Comparison of ENCODE assay signal across 8 cellular contexts in genomic region chr11:69297225-69297925, GRCh38. TPM values are rescaled to one million over a fixed set of nuclear protein-coding genes. Genes with fewer than 3 reads are reported as not detected.
A peak's percentile ranks its signal among the peaks of the same experiment; 100 is the strongest.
DNase-seq lines count a peak whose midpoint lies in the region; ATAC-seq and TF ChIP-seq lines count a peak whose summit lies in the region.

No MANE protein-coding gene starts in this region.

- no peaks in the 10 kb centered on the region for H3K36me3 Mint-ChIP-seq in activated T-cell treated with anti-CD3 and anti-CD28 coated beads, Interleukin-2, amount 50 U/mL, for 72 hours (ENCODE audit: insufficient read depth in 2 of 2)

- H3K27me3 ChIP-seq in Peyer's patch (no peaks in the 10 kb centered on the region), subcutaneous abdominal adipose tissue (ENCODE audit: control insufficient read depth in 5 of 5, insufficient read depth in 4 of 5, low read length in 5 of 5) (no peaks in the 10 kb centered on the region)

- H3K4me1 ChIP-seq in Peyer's patch (peaks cover 17 to 73% (median 34%) of the 10 kb centered on the region in 4 donors), subcutaneous abdominal adipose tissue (ENCODE audit: control insufficient read depth in 5 of 5, insufficient read depth in 5 of 5, low read length in 5 of 5) (peaks cover 27 to 90% (median 88%) of the 10 kb centered on the region in 5 donors)

- no peaks in the 10 kb centered on the region for H3K36me3 ChIP-seq in Peyer's patch
- H3K36me3 ChIP-seq in subcutaneous abdominal adipose tissue (ENCODE audit: control insufficient read depth in 5 of 5, insufficient read depth in 5 of 5, low read length in 5 of 5), result no peaks in the 10 kb centered on the region

- H3K27me3 Mint-ChIP-seq in activated T-cell treated with anti-CD3 and anti-CD28 coated beads, Interleukin-2, amount 50 U/mL, for 72 hours (ENCODE audit: low read depth), result peaks cover 16% of the 10 kb centered on the region

- H3K9ac ChIP-seq in subcutaneous abdominal adipose tissue (ENCODE audit: low read length in 5 of 5), result peak overlapping the region in 3 of 5 donors; percentile 21 to 70 (median 34)

- peak in 1 of 2 donors; percentile 10 for TF ChIP-seq POLR2A in Peyer's patch (IDR thresholded peaks at IDR 0.05)

- H3K4me1 Mint-ChIP-seq in activated T-cell treated with anti-CD3 and anti-CD28 coated beads, Interleukin-2, amount 50 U/mL, for 72 hours (ENCODE audit: low read depth), result peaks cover 47% of the 10 kb centered on the region

- H3K9me3 Mint-ChIP-seq in activated T-cell treated with anti-CD3 and anti-CD28 coated beads, Interleukin-2, amount 50 U/mL, for 72 hours, result no peaks in the 10 kb centered on the region

- no peak for TF ChIP-seq CTCF in Peyer's patch (IDR thresholded peaks at IDR 0.05)
- no peak for TF ChIP-seq CTCF in fibroblast of pulmonary artery (IDR thresholded peaks at IDR 0.05; ENCODE audit: low read length, missing control alignments)

- H3K27ac ChIP-seq in Peyer's patch (peak overlapping the region; percentile 67 to 88 (median 80)), subcutaneous abdominal adipose tissue (ENCODE audit: low read depth, low read length) (peak overlapping the region; percentile 90)

- H3K9me3 ChIP-seq in Peyer's patch (no peaks in the 10 kb centered on the region), subcutaneous abdominal adipose tissue (ENCODE audit: control insufficient read depth in 5 of 5, low read length in 5 of 5) (peaks cover 0 to 4% (median 0%) of the 10 kb centered on the region in 5 donors)

- DNase-seq in AG08395 (ENCODE audit: low spot score) (peak; percentile 91), Peyer's patch (peak; percentile 89 to 96 (median 92)), fibroblast of pulmonary artery (ENCODE audit: low read depth) (peak; percentile 98), occipital lobe (lab: John Stamatoyannopoulos, UW) (peak; percentile 43)
- DNase-seq in activated T-cell treated with anti-CD3 and anti-CD28 coated beads, Interleukin-2, amount 50 U/mL, for 72 hours, result peak; percentile 92 to 95

- ATAC-seq in GM19035 (IDR thresholded peaks at IDR 0.05; ENCODE audit: unreplicated experiment) (peak; percentile 61), HG03280 (IDR thresholded peaks at IDR 0.05; ENCODE audit: unreplicated experiment) (peak; percentile 48)
- peak; percentile 77 to 78 for ATAC-seq in activated T-cell treated with anti-CD3 and anti-CD28 coated beads, Interleukin-2, amount 50 U/mL, for 72 hours (replicated peaks in 1 of 2)

- H3K4me3 ChIP-seq in Peyer's patch (peak overlapping the region; percentile 1 to 34 (median 26)), fibroblast of pulmonary artery (replicated peaks; ENCODE audit: low read depth, low read length) (peak overlapping the region; percentile 34), subcutaneous abdominal adipose tissue (ENCODE audit: low read depth in 1 of 5, low read length in 5 of 5) (peak overlapping the region; percentile 44 to 57 (median 50))

- peak overlapping the region; percentile 70 for H3K27ac Mint-ChIP-seq in activated T-cell treated with anti-CD3 and anti-CD28 coated beads, Interleukin-2, amount 50 U/mL, for 72 hours

- peak overlapping the region; percentile 51 to 77 for H3K4me3 Mint-ChIP-seq in activated T-cell treated with anti-CD3 and anti-CD28 coated beads, Interleukin-2, amount 50 U/mL, for 72 hours

RNA-seq across cellular contexts. Expression of gene MYEOV, which starts 3.4 kb away (rescaled TPM):
- total RNA-seq in Peyer's patch (under 1 TPM in 1 of 4 donors, not detected in 3; 0.53 TPM), occipital lobe (not detected)
- under 1 TPM; 0.42 to 0.67 TPM for total RNA-seq in activated T-cell treated with anti-CD3 and anti-CD28 coated beads, Interleukin-2, amount 50 U/mL, for 72 hours

Comparison
In these comparisons a context has a peak if more than half of its experiments do, and no peak if none do; other contexts are left out.
1. Peak in every context shown above with its lines: DNase-seq, ATAC-seq, H3K4me3 ChIP-seq and H3K27ac ChIP-seq.
2. DNase-seq: peak in every context shown above with its lines; median percentile 98 in fibroblast of pulmonary artery; 94 in activated T-cell treated with anti-CD3 and anti-CD28 coated beads, Interleukin-2, amount 50 U/mL, for 72 hours; 92 in Peyer's patch; 91 in AG08395; 43 in occipital lobe.